In the genomic region with DNA sequence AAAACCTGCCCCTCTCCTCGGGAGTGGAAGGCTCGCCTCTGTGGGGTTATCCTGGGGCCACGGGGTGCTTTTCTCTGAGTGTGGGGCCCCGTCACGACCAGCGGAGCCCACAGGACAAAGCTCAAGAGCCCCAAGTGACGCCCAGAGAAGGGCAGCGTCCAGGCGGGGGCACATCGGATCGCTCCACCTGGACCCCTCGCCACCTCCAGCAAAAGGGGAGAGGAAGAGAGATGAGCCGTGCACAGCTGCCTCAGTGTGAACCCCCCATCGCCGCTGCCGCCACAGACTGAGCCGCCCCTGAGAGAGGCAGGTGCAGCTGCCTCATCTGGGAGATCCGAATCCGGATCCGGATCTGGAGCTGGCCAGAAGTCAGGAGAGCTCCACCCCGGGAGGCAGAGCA, we compare ENCODE assay signal across 2 cellular contexts.
TF ChIP-seq lines count a peak whose summit lies in the region.

No MANE protein-coding gene starts in this region.

TF ChIP-seq in WTC11, 78 proteins besides CTCF, POLR2A, EP300 and RAD21:
- TF ChIP-seq E2F1 (CRISPR knock-in tag; IDR thresholded peaks at IDR 0.05), result no peak
- TF ChIP-seq KAT7 (CRISPR knock-in tag; IDR thresholded peaks at IDR 0.05; ENCODE audit: borderline replicate concordance), result no peak
- 0 out of 2 replicates have a peak, but pooled peaks have one; percentile 36 for TF ChIP-seq PRDM15 (CRISPR knock-in tag; IDR thresholded peaks at IDR 0.05)
- no peak for TF ChIP-seq NR2C2 (CRISPR knock-in tag; IDR thresholded peaks at IDR 0.05)
- no peak for TF ChIP-seq ZBTB21 (CRISPR knock-in tag; IDR thresholded peaks at IDR 0.05; ENCODE audit: borderline replicate concordance)

TF ChIP-seq in H1, 55 proteins besides CTCF, POLR2A, EP300 and RAD21:
- TF ChIP-seq SP4 (IDR thresholded peaks at IDR 0.05; ENCODE audit: low read length) (no peak), TEAD4 (IDR thresholded peaks at IDR 0.05; ENCODE audit: low read depth, low read length) (no peak), MAX (IDR thresholded peaks at IDR 0.05) (no peak), SIRT6 (IDR thresholded peaks at IDR 0.05; ENCODE audit: low read length) (no peak), POU5F1 (IDR thresholded peaks at IDR 0.05; ENCODE audit: low read depth, low read length) (no peak), ASH2L (IDR thresholded peaks at IDR 0.05; ENCODE audit: low read length) (no peak), BACH1 (IDR thresholded peaks at IDR 0.05; ENCODE audit: low read length) (no peak), TAF7 (optimal IDR thresholded peaks at IDR 0.05; ENCODE audit: borderline replicate concordance, low read depth, low read length) (no peak), CTBP2 (IDR thresholded peaks at IDR 0.05; ENCODE audit: borderline replicate concordance, insufficient read depth, insufficient read length, low read length) (no peak), CHD1 (IDR thresholded peaks at IDR 0.05; ENCODE audit: low read depth, low read length) (no peak), SP1 (IDR thresholded peaks at IDR 0.05; ENCODE audit: low read depth, low read length) (no peak), RNF2 (IDR thresholded peaks at IDR 0.05; ENCODE audit: borderline replicate concordance, low read depth, low read length, missing control alignments, poor library complexity, severe bottlenecking) (no peak), SIN3A (conservative IDR thresholded peaks at IDR 0.05 in 1 of 2, IDR thresholded peaks at IDR 0.05 in 1 of 2; ENCODE audit: low read depth in 1 of 2, low read length in 2 of 2) (no peak), CEBPB (IDR thresholded peaks at IDR 0.05; ENCODE audit: low read depth, low read length) (no peak), TCF12 (IDR thresholded peaks at IDR 0.05; ENCODE audit: low read depth, low read length) (no peak)
